Comparison of ENCODE assay signal across 33 cellular contexts in the genomic region with DNA sequence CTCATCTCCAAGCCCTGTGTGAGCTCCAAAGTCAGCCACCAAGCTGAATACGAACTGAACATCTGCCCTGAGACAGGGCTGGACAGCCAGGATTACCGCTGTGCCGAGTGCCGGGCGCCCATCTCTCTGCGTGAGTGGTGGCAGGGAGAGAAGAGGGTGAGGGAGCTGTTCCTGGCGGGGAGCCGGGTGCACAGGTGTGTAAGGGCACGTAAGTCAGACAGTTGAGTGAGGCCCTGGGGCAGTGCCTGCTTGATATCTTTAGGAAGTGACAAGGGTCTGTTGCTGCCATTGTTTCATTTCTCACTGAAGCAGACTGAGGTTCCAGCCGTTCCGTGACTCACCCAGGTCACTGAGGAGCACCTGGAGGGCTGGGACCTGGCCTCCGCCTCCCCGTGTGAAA. TPM values are rescaled to one million over a fixed set of nuclear protein-coding genes. Genes with fewer than 3 reads are reported as not detected.
"Had no signal": no experiment of that assay in that cellular context is flagged by ENCODE, and none has a peak within 500 bp of the region (broad histone marks: within the 10 kb centered on the region; RNA-seq: fewer than 3 reads in every experiment).

No MANE protein-coding gene starts in this region.

- H3K4me1 ChIP-seq: ascending aorta, breast epithelium, colonic mucosa, esophagus squamous epithelium, gastroesophageal sphincter had no signal

- ATAC-seq: activated CD4-positive, CD25-positive, alpha-beta regulatory T cell treated with anti-CD3 and anti-CD28 coated beads, Interleukin-2, amount 50 U/mL, for 24 hours; activated naive CD4-positive, alpha-beta T cell treated with anti-CD3 and anti-CD28 coated beads, Interleukin-2, amount 50 U/mL, for 72 hours; activated T-cell treated with anti-CD3 and anti-CD28 coated beads, Interleukin-2, amount 50 U/mL, for 72 hours; effector memory CD8-positive, alpha-beta T cell; gastroesophageal sphincter; T-helper 17 cell had no signal

- H3K36me3 ChIP-seq: breast epithelium, colonic mucosa had no signal

- H3K9me3 Mint-ChIP-seq: activated B cell treated with CpG ODN at 0.5 μM for 24 hours; activated CD4-positive, alpha-beta memory T cell treated with anti-CD3 and anti-CD28 coated beads, Interleukin-2, amount 10 ng/mL, durations not matched to agents 7 days and 5 days; activated naive CD4-positive, alpha-beta T cell treated with anti-CD3 and anti-CD28 coated beads, Interleukin-2, amount 10 ng/mL, durations not matched to agents 7 days and 5 days; activated naive CD4-positive, alpha-beta T cell treated with anti-CD3 and anti-CD28 coated beads, Interleukin-2, amount 50 U/mL, for 72 hours; activated naive CD8-positive, alpha-beta T cell treated with anti-CD3 and anti-CD28 coated beads, Interleukin-2, amount 10 ng/mL, durations not matched to agents 7 days and 5 days; activated T-cell treated with anti-CD3 and anti-CD28 coated beads, Interleukin-2, amount 50 U/mL, for 24 hours; activated T-cell treated with anti-CD3 and anti-CD28 coated beads, Interleukin-2, amount 50 U/mL, for 72 hours; brain; dendritic cell treated with granulocyte-macrophage colony-stimulating factor and Interleukin-4, amounts not matched to agents 40 ng/mL and 50 ng/mL, for 4 days; effector memory CD8-positive, alpha-beta T cell; T-helper 2 cell treated with Interferon-gamma antibody and Interleukin-4, amounts not matched to agents 5 μg/mL and 100 μg/mL, for 36 hours had no signal

- H3K27me3 ChIP-seq: ascending aorta, breast epithelium, cardiac muscle cell, colonic mucosa, dorsolateral prefrontal cortex, esophagus squamous epithelium, gastroesophageal sphincter had no signal

- H3K27me3 Mint-ChIP-seq: activated B cell treated with CpG ODN at 0.5 μM for 24 hours; activated CD4-positive, alpha-beta memory T cell treated with anti-CD3 and anti-CD28 coated beads, Interleukin-2, amount 10 ng/mL, durations not matched to agents 7 days and 5 days; activated naive CD4-positive, alpha-beta T cell treated with anti-CD3 and anti-CD28 coated beads, Interleukin-2, amount 10 ng/mL, durations not matched to agents 7 days and 5 days; activated naive CD8-positive, alpha-beta T cell treated with anti-CD3 and anti-CD28 coated beads, Interleukin-2, amount 10 ng/mL, durations not matched to agents 7 days and 5 days; activated T-cell treated with anti-CD3 and anti-CD28 coated beads, Interleukin-2, amount 50 U/mL, for 24 hours; brain; dendritic cell treated with granulocyte-macrophage colony-stimulating factor and Interleukin-4, amounts not matched to agents 40 ng/mL and 50 ng/mL, for 4 days; effector memory CD8-positive, alpha-beta T cell; T-helper 17 cell had no signal

- H3K9me3 ChIP-seq: ascending aorta, breast epithelium, colonic mucosa, esophagus squamous epithelium, gastroesophageal sphincter had no signal

- H3K4me3 ChIP-seq: ascending aorta, breast epithelium, cardiac muscle cell, colonic mucosa, dorsolateral prefrontal cortex, esophagus squamous epithelium, gastroesophageal sphincter had no signal

- H3K4me1 Mint-ChIP-seq: activated CD4-positive, alpha-beta memory T cell treated with anti-CD3 and anti-CD28 coated beads, Interleukin-2, amount 10 ng/mL, durations not matched to agents 7 days and 5 days; activated naive CD4-positive, alpha-beta T cell treated with anti-CD3 and anti-CD28 coated beads, Interleukin-2, amount 10 ng/mL, durations not matched to agents 7 days and 5 days; activated naive CD8-positive, alpha-beta T cell treated with anti-CD3 and anti-CD28 coated beads, Interleukin-2, amount 10 ng/mL, durations not matched to agents 7 days and 5 days; brain had no signal

- H3K27ac ChIP-seq: ascending aorta, breast epithelium, cardiac muscle cell, colonic mucosa, dorsolateral prefrontal cortex, epithelial cell of prostate, esophagus squamous epithelium, gastroesophageal sphincter, WERI-Rb-1 had no signal

- H3K4me3 Mint-ChIP-seq: activated B cell treated with CpG ODN at 0.5 μM for 24 hours; activated CD4-positive, alpha-beta memory T cell treated with anti-CD3 and anti-CD28 coated beads, Interleukin-2, amount 10 ng/mL, durations not matched to agents 7 days and 5 days; activated naive CD4-positive, alpha-beta T cell treated with anti-CD3 and anti-CD28 coated beads, Interleukin-2, amount 10 ng/mL, durations not matched to agents 7 days and 5 days; activated naive CD8-positive, alpha-beta T cell treated with anti-CD3 and anti-CD28 coated beads, Interleukin-2, amount 10 ng/mL, durations not matched to agents 7 days and 5 days; activated T-cell treated with anti-CD3 and anti-CD28 coated beads, Interleukin-2, amount 50 U/mL, for 24 hours; activated T-cell treated with anti-CD3 and anti-CD28 coated beads, Interleukin-2, amount 50 U/mL, for 72 hours; brain; dendritic cell treated with granulocyte-macrophage colony-stimulating factor and Interleukin-4, amounts not matched to agents 40 ng/mL and 50 ng/mL, for 4 days; effector memory CD8-positive, alpha-beta T cell; T-helper 17 cell; T-helper 2 cell treated with Interferon-gamma antibody and Interleukin-4, amounts not matched to agents 5 μg/mL and 100 μg/mL, for 36 hours had no signal

- H3K27ac Mint-ChIP-seq: activated B cell treated with CpG ODN at 0.5 μM for 24 hours; activated CD4-positive, alpha-beta memory T cell treated with anti-CD3 and anti-CD28 coated beads, Interleukin-2, amount 10 ng/mL, durations not matched to agents 7 days and 5 days; activated naive CD4-positive, alpha-beta T cell treated with anti-CD3 and anti-CD28 coated beads, Interleukin-2, amount 10 ng/mL, durations not matched to agents 7 days and 5 days; activated naive CD4-positive, alpha-beta T cell treated with anti-CD3 and anti-CD28 coated beads, Interleukin-2, amount 50 U/mL, for 72 hours; activated naive CD8-positive, alpha-beta T cell treated with anti-CD3 and anti-CD28 coated beads, Interleukin-2, amount 10 ng/mL, durations not matched to agents 7 days and 5 days; activated T-cell treated with anti-CD3 and anti-CD28 coated beads, Interleukin-2, amount 50 U/mL, for 24 hours; activated T-cell treated with anti-CD3 and anti-CD28 coated beads, Interleukin-2, amount 50 U/mL, for 72 hours; brain; effector memory CD8-positive, alpha-beta T cell; T-helper 17 cell; T-helper 2 cell treated with Interferon-gamma antibody and Interleukin-4, amounts not matched to agents 5 μg/mL and 100 μg/mL, for 36 hours had no signal

- DNase-seq: activated B cell treated with CpG ODN at 0.5 μM for 24 hours; activated CD4-positive, alpha-beta memory T cell treated with anti-CD3 and anti-CD28 coated beads, Interleukin-2, amount 10 ng/mL, durations not matched to agents 7 days and 5 days; activated CD4-positive, alpha-beta T cell treated with anti-CD3 and anti-CD28 coated beads for 48 hours; activated CD4-positive, alpha-beta T cell treated with anti-CD3 and anti-CD28 coated beads, Interleukin-2, amount 50 U/mL, for 4 hours; activated CD8-positive, alpha-beta memory T cell treated with anti-CD3 and anti-CD28 coated beads, Interleukin-2, amount 50 U/mL, for 48 hours; activated gamma-delta T cell; activated naive CD4-positive, alpha-beta T cell; activated naive CD4-positive, alpha-beta T cell treated with anti-CD3 and anti-CD28 coated beads, Interleukin-2, amount 10 ng/mL, durations not matched to agents 7 days and 5 days; activated naive CD8-positive, alpha-beta T cell treated with anti-CD3 and anti-CD28 coated beads, Interleukin-2, amount 10 ng/mL, durations not matched to agents 7 days and 5 days; activated T-cell treated with anti-CD3 and anti-CD28 coated beads for 4 hours; activated T-cell treated with anti-CD3 and anti-CD28 coated beads, Interleukin-2, amount 50 U/mL, for 24 hours; activated T-cell treated with anti-CD3 and anti-CD28 coated beads, Interleukin-2, amount 50 U/mL, for 72 hours; central memory CD4-positive, alpha-beta T cell; cerebellar nuclear complex; colonic mucosa; dorsolateral prefrontal cortex; effector memory CD8-positive, alpha-beta T cell; esophagus squamous epithelium; foreskin melanocyte; T-helper 1 cell; T-helper 17 cell; T1000; WERI-Rb-1 had no signal

RNA-seq across cellular contexts. Expression of gene DBNDD1, which starts 58.3 kb away (rescaled TPM):
- total RNA-seq: activated CD4-positive, alpha-beta memory T cell treated with anti-CD3 and anti-CD28 coated beads, Interleukin-2, amount 10 ng/mL, durations not matched to agents 7 days and 5 days had no signal
